In the genomic region with DNA sequence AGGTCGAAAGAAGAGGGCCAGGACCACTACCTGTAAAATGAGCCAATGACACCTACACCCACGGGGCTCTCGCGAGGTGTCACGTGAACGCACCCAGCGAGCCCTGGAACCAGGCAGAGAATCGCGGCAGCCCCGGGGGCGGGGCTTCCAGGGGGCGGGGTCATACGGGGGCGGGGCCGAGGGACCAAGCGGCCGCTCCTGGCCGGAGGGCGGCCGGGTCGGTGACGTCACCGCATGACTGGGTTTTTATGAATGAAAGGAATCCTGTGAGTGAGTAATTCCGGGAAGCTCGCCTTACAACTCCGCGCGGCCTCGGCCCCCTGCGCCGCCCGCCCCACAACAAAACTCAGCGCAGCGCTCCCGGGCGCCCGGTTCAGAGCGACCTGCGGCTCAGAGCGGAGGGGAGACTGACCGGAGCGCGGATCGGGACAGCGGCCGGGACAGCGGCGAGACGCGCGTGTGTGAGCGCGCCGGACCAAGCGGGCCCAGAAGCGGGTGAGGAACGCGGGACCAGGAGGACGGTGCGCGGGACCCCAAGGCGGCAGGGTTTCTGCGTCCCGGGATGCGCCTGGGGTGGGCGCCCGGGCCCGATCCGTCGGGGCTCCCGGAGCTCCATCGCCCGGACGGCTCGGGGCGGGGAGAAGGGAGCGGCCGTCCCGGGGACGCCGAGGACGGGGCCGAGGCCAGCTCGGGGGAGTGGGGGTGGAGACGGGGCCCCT, we compare ENCODE assay signal across 8 cellular contexts. TPM values are rescaled to one million over a fixed set of nuclear protein-coding genes. Genes with fewer than 3 reads are reported as not detected.
DNase-seq lines count a peak whose midpoint lies in the region; ATAC-seq and TF ChIP-seq lines count a peak whose summit lies in the region.

A gene (plus strand): TSS at position 277 of the 719 bp plus-strand sequence. CDS start 11,860 bp downstream, outside the sequence.

- ATAC-seq in GM21528 (IDR thresholded peaks at IDR 0.05; ENCODE audit: low FRiP score, unreplicated experiment) = peak; percentile 45
- peak; percentile 74 to 88 (median 76) for ATAC-seq in natural killer cell
- ATAC-seq in stimulated activated naive B cell treated with anti-CD40 and anti-IgM and Interleukin-4, amounts not matched to agents 10 μg/mL and 1 μg/mL and 100 μg/mL, for 72 hours (replicated peaks) = peak; percentile 58 to 65

- TF ChIP-seq CTCF in KMS-11 (conservative IDR thresholded peaks at IDR 0.05; ENCODE audit: low read depth, low read length) = no peak
- TF ChIP-seq CTCF in natural killer cell (IDR thresholded peaks at IDR 0.05) = no peak

- peak within 1 kb of the TSS; percentile 86 for H3K4me3 Mint-ChIP-seq in natural killer cell
- peak within 1 kb of the TSS; percentile 84 to 89 for H3K4me3 Mint-ChIP-seq in stimulated activated naive B cell treated with anti-CD40 and anti-IgM and Interleukin-4, amounts not matched to agents 10 μg/mL and 1 μg/mL and 100 μg/mL, for 72 hours

- peak; percentile 68 for DNase-seq in DMS 273 treated with DMSO at 0.1 percent for 48 hours (lab: John Stamatoyannopoulos, UW)
- DNase-seq in RPMI8226 = peak; percentile 96
- peak; percentile 83 for DNase-seq in activated T-helper 9 cell treated with anti-CD3 and anti-CD28 coated beads, Interleukin-2, amount 50 U/mL, for 16 hours (ENCODE audit: low read depth)
- peak; percentile 97 for DNase-seq in fibroblast of peridontal ligament (ENCODE audit: extremely low read depth)
- peak; percentile 86 for DNase-seq in natural killer cell
- peak; percentile 82 for DNase-seq in stimulated activated naive B cell treated with anti-CD40 and anti-IgM and Interleukin-4, amounts not matched to agents 10 μg/mL and 1 μg/mL and 100 μg/mL, for 72 hours

- H3K4me3 ChIP-seq in KMS-11 (IDR thresholded peaks at IDR 0.05; ENCODE audit: insufficient read depth, low read depth, low read length) = no peak within 1 kb of the TSS

- H3K4me1 Mint-ChIP-seq in natural killer cell = peaks cover 38 to 65% of the 10 kb centered on the region in 2 donors
- H3K4me1 Mint-ChIP-seq in stimulated activated naive B cell treated with anti-CD40 and anti-IgM and Interleukin-4, amounts not matched to agents 10 μg/mL and 1 μg/mL and 100 μg/mL, for 72 hours = peaks cover 38 to 48% of the 10 kb centered on the region in 2 donors

- H3K9me3 Mint-ChIP-seq in natural killer cell = no peaks in the 10 kb centered on the region
- H3K9me3 Mint-ChIP-seq in stimulated activated naive B cell treated with anti-CD40 and anti-IgM and Interleukin-4, amounts not matched to agents 10 μg/mL and 1 μg/mL and 100 μg/mL, for 72 hours = no peaks in the 10 kb centered on the region

- H4K20me1 ChIP-seq in KMS-11 (ENCODE audit: insufficient read depth) = no peaks in the 10 kb centered on the region

- peak within 1 kb of the TSS; percentile 81 for H3K9ac ChIP-seq in KMS-11

- no peaks in the 10 kb centered on the region for H3K36me3 Mint-ChIP-seq in natural killer cell
- peaks cover 0 to 3% of the 10 kb centered on the region in 2 donors for H3K36me3 Mint-ChIP-seq in stimulated activated naive B cell treated with anti-CD40 and anti-IgM and Interleukin-4, amounts not matched to agents 10 μg/mL and 1 μg/mL and 100 μg/mL, for 72 hours

- peak within 1 kb of the TSS; percentile 52 for H3K27ac ChIP-seq in KMS-11

- H3K79me2 ChIP-seq in KMS-11 (ENCODE audit: insufficient read depth, low read depth) = no peaks in the 10 kb centered on the region

- H3K27ac Mint-ChIP-seq in natural killer cell = peak within 1 kb of the TSS; percentile 90 to 96
- peak within 1 kb of the TSS; percentile 91 for H3K27ac Mint-ChIP-seq in stimulated activated naive B cell treated with anti-CD40 and anti-IgM and Interleukin-4, amounts not matched to agents 10 μg/mL and 1 μg/mL and 100 μg/mL, for 72 hours

- intact Hi-C loops in natural killer cell (cut with micrococcal nuclease) = loop anchor here (1.0 to 10.0 kb wide), 4 partner anchors 21 to 113 kb away; a partner anchor contains a TSS

- no peaks in the 10 kb centered on the region for H3K36me3 ChIP-seq in KMS-11 (ENCODE audit: insufficient read depth)

- H3K4me2 ChIP-seq in KMS-11 = peak within 1 kb of the TSS; percentile 98

- H3K4me1 ChIP-seq in KMS-11 (ENCODE audit: low read depth, poor library complexity, severe bottlenecking) = peaks cover 43% of the 10 kb centered on the region

- peak within 1 kb of the TSS; percentile 93 for H2AFZ ChIP-seq in KMS-11 (ENCODE audit: low read depth)

- H3K27me3 ChIP-seq in KMS-11 (ENCODE audit: insufficient read depth, low read depth) = no peaks in the 10 kb centered on the region

- H3K27me3 Mint-ChIP-seq in natural killer cell (ENCODE audit: low read depth in 2 of 2) = no peaks in the 10 kb centered on the region
- no peaks in the 10 kb centered on the region for H3K27me3 Mint-ChIP-seq in stimulated activated naive B cell treated with anti-CD40 and anti-IgM and Interleukin-4, amounts not matched to agents 10 μg/mL and 1 μg/mL and 100 μg/mL, for 72 hours

RNA-seq across cellular contexts. Expression of the gene that starts here (rescaled TPM):
- total RNA-seq in natural killer cell = 100 to 1,000 TPM; 168 to 215 (median 187) TPM
